Comparison of ENCODE assay signal across 23 cellular contexts in the genomic region with DNA sequence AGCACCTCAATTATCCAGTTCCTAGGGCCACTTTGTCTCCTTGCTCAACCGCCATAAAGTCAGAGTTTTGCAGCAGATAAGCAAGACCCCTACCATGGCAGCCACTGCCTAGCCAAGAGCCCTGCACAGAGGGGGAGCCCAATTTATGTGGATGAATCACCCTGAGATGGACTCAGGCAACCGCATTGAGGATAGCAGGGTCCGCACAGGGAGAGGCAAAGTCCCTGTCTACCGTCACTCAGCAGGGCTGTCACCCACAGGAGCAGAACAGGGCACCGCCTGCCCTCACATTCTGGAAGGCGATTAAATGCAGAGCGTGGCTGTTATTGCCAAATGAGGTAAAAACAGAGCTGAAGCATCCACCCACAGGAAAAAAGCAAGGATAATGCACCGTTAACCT. TPM values are rescaled to one million over a fixed set of nuclear protein-coding genes. Genes with fewer than 3 reads are reported as not detected.
"Had no signal": no experiment of that assay in that cellular context is flagged by ENCODE, and none has a peak within 500 bp of the region (broad histone marks: within the 10 kb centered on the region; RNA-seq: fewer than 3 reads in every experiment).

No MANE protein-coding gene starts in this region.

- H3K4me3 ChIP-seq: heart left ventricle, mucosa of descending colon, ovary, right lobe of liver, thoracic aorta, transverse colon had no signal

- H3K27me3 ChIP-seq: ovary, right lobe of liver, transverse colon had no signal

- ATAC-seq: heart left ventricle; mucosa of descending colon; naive thymus-derived CD8-positive, alpha-beta T cell; right lobe of liver had no signal

- H3K4me1 ChIP-seq: heart left ventricle, right lobe of liver, transverse colon had no signal

- H3K36me3 ChIP-seq: heart left ventricle, ovary, right lobe of liver, stomach, thoracic aorta, transverse colon had no signal

- H3K27ac ChIP-seq: heart left ventricle, ovary, right lobe of liver, thoracic aorta, transverse colon had no signal

- H3K9me3 ChIP-seq: heart left ventricle, mucosa of descending colon, ovary, right lobe of liver, stomach, thoracic aorta, transverse colon had no signal

- DNase-seq: cerebellar nuclear complex; dermis blood vessel endothelial cell; effector CD4-positive, alpha-beta T cell; foreskin melanocyte; heart left ventricle; hippocampal formation; kidney glomerular epithelial cell; mammary epithelial cell; mucosa of descending colon; naive thymus-derived CD8-positive, alpha-beta T cell; nucleus accumbens; ovary; retina; stimulated activated naive CD4-positive, alpha-beta T cell; stomach; substantia nigra; transverse colon had no signal

RNA-seq across cellular contexts. Expression of a gene that starts 1.7 kb away (rescaled TPM):
- total RNA-seq: dermis blood vessel endothelial cell; glomerular endothelial cell; heart left ventricle; mammary epithelial cell; mucosa of descending colon; naive thymus-derived CD8-positive, alpha-beta T cell; ovary; progenitor cell of endocrine pancreas; right lobe of liver; transverse colon had no signal
- polyA plus RNA-seq: esophagus; mammary epithelial cell; naive thymus-derived CD8-positive, alpha-beta T cell; neural cell; ovary had no signal

RNA-seq across cellular contexts. Expression of a gene that starts 37.0 kb away (rescaled TPM):
- total RNA-seq: dermis blood vessel endothelial cell; glomerular endothelial cell; heart left ventricle; naive thymus-derived CD8-positive, alpha-beta T cell; ovary; thoracic aorta had no signal
- polyA plus RNA-seq: heart left ventricle; mammary epithelial cell; naive thymus-derived CD8-positive, alpha-beta T cell had no signal

RNA-seq across cellular contexts. Expression of a gene that starts 47.4 kb away (rescaled TPM):
- polyA plus RNA-seq: neural cell had no signal
